25 cellular contexts compared by ENCODE assay signal in genomic region chr1:96983866-96984265, GRCh38.
"Had no signal": no experiment of that assay in that cellular context is flagged by ENCODE, and none has a peak within 500 bp of the region (broad histone marks: within the 10 kb centered on the region; RNA-seq: fewer than 3 reads in every experiment).

No MANE protein-coding gene starts in this region.

- FAIRE-seq: colon, endometrium, frontal cortex had no signal

- H3K36me3 ChIP-seq: colonic mucosa, esophagus muscularis mucosa, esophagus squamous epithelium, gastrocnemius medialis, gastroesophageal sphincter, heart left ventricle, heart right ventricle had no signal

- DNase-seq: colonic mucosa; cortex of kidney; dorsolateral prefrontal cortex; effector CD4-positive, alpha-beta T cell; effector CD8-positive, alpha-beta T cell; effector memory CD4-positive, alpha-beta T cell; effector memory CD8-positive, alpha-beta T cell; endodermal cell; erythroblast; esophagus squamous epithelium; foreskin fibroblast; foreskin keratinocyte; foreskin melanocyte; gastrocnemius medialis; glutamatergic neuron; head of caudate nucleus; heart left ventricle; heart right ventricle had no signal

- H3K4me3 ChIP-seq: colonic mucosa, coronary artery, dorsolateral prefrontal cortex, esophagus muscularis mucosa, esophagus squamous epithelium, gastrocnemius medialis, gastroesophageal sphincter, heart left ventricle, heart right ventricle had no signal

- H3K27ac ChIP-seq: colonic mucosa, coronary artery, dorsolateral prefrontal cortex, epithelial cell of prostate, esophagus muscularis mucosa, esophagus squamous epithelium, foreskin keratinocyte, gastrocnemius medialis, gastroesophageal sphincter, heart left ventricle, heart right ventricle had no signal

- H3K27me3 ChIP-seq: colonic mucosa, dorsolateral prefrontal cortex, esophagus muscularis mucosa, esophagus squamous epithelium, foreskin keratinocyte, gastrocnemius medialis, gastroesophageal sphincter, heart left ventricle, heart right ventricle had no signal

- H3K9me3 ChIP-seq: colonic mucosa, esophagus muscularis mucosa, esophagus squamous epithelium, gastrocnemius medialis, gastroesophageal sphincter, heart left ventricle, heart right ventricle had no signal

- H3K4me1 ChIP-seq: colonic mucosa, esophagus muscularis mucosa, esophagus squamous epithelium, foreskin keratinocyte, gastrocnemius medialis, gastroesophageal sphincter, heart left ventricle, heart right ventricle had no signal
